ENCODE assay signal across 1 cellular context in the genomic region with DNA sequence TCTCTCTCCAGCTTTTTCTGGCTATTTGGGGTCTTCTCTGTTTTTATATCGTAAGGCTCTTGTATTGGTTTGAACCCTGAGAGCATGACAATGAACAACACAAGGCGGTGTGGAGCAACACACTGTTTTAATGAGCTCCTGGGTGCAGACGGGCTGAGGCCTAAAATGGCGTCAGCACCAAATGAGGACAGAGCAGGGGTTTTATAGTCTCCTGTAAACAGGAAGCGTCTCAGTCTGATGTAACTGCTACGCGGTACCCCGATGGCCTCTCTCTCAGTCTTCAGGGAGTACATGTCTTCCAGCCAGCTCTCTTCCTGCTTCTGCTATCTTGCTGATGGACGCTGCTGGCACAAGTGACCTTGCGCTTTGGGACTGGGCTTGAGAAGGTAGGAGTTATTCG.
TF ChIP-seq lines count a peak whose summit lies in the region.

No MANE protein-coding gene starts in this region.

TF ChIP-seq in K562, 482 proteins besides CTCF, POLR2A, EP300 and RAD21 (continued from another document and continues in another):
- TF ChIP-seq XRCC4 (IDR thresholded peaks at IDR 0.05; ENCODE audit: extremely low read depth, insufficient read depth, insufficient read length) (no peak), ZNF707 (CRISPR knock-in tag; conservative IDR thresholded peaks at IDR 0.05) (no peak), ERF (CRISPR knock-in tag; IDR thresholded peaks at IDR 0.05) (peak; percentile 87), JUNB (CRISPR knock-in tag; conservative IDR thresholded peaks at IDR 0.05) (no peak), XRCC3 (IDR thresholded peaks at IDR 0.05) (no peak), RBM39 (optimal IDR thresholded peaks at IDR 0.05; ENCODE audit: low read depth, low read length) (no peak), SP1 (CRISPR knock-in tag; IDR thresholded peaks at IDR 0.05) (no peak), FOS (IDR thresholded peaks at IDR 0.05; ENCODE audit: extremely low read depth, insufficient read length) (no peak), GTF2E2 (tag; IDR thresholded peaks at IDR 0.05) (peak; percentile 70; the same call in 1 of the 2 replicates), SAFB (IDR thresholded peaks at IDR 0.05; ENCODE audit: borderline replicate concordance, low read depth, low read length) (no peak), PHTF2 (CRISPR knock-in tag; IDR thresholded peaks at IDR 0.05) (no peak), BCOR (IDR thresholded peaks at IDR 0.05) (no peak), FOXJ3 (CRISPR knock-in tag; IDR thresholded peaks at IDR 0.05) (no peak), SETDB1 (IDR thresholded peaks at IDR 0.05; ENCODE audit: low read length) (no peak), SREBF1 (IDR thresholded peaks at IDR 0.05; ENCODE audit: borderline replicate concordance, low read depth, low read length) (no peak), MECOM (CRISPR knock-in tag; IDR thresholded peaks at IDR 0.05) (peak; percentile 35; the same call in 1 of the 2 replicates), BHLHE40 (IDR thresholded peaks at IDR 0.05; ENCODE audit: low read length) (no peak), ZNF175 (CRISPR knock-in tag; IDR thresholded peaks at IDR 0.05; ENCODE audit: low read depth) (peak; percentile 92), CREBBP (IDR thresholded peaks at IDR 0.05; ENCODE audit: low read depth, low read length) (no peak), ESRRA (IDR thresholded peaks at IDR 0.05; ENCODE audit: borderline replicate concordance, low read depth) (no peak), TAL1 (IDR thresholded peaks at IDR 0.05) (no peak), ZNF644 (tag; IDR thresholded peaks at IDR 0.05; ENCODE audit: low read depth) (peak; percentile 81), HMGN3 (IDR thresholded peaks at IDR 0.05; ENCODE audit: borderline replicate concordance, extremely low read depth, insufficient read length, low read depth, low read length) (no peak), RB1 (IDR thresholded peaks at IDR 0.05; ENCODE audit: low read depth) (no peak), HDAC8 (tag; IDR thresholded peaks at IDR 0.05) (peak; percentile 80; the same call in 1 of the 2 replicates), ZNF444 (CRISPR knock-in tag; IDR thresholded peaks at IDR 0.05) (no peak), RCOR1 (IDR thresholded peaks at IDR 0.05; ENCODE audit: borderline replicate concordance in 1 of 2, low read depth in 2 of 2, low read length in 2 of 2) (no peak), ZNF41 (CRISPR knock-in tag; conservative IDR thresholded peaks at IDR 0.05) (no peak), HDAC6 (IDR thresholded peaks at IDR 0.05; ENCODE audit: low read depth, low read length) (no peak), ZNF77 (CRISPR knock-in tag; IDR thresholded peaks at IDR 0.05) (no peak), LCOR (CRISPR knock-in tag; IDR thresholded peaks at IDR 0.05) (no peak), PHF21A (IDR thresholded peaks at IDR 0.05; ENCODE audit: borderline replicate concordance, low read depth) (no peak), HMG20B (CRISPR knock-in tag; IDR thresholded peaks at IDR 0.05) (no peak), POU5F1 (IDR thresholded peaks at IDR 0.05; ENCODE audit: borderline replicate concordance, low read depth, low read length, partially characterized antibody) (no peak), SAFB2 (IDR thresholded peaks at IDR 0.05; ENCODE audit: borderline replicate concordance, low read depth, low read length, severe bottlenecking) (no peak), BRD9 (IDR thresholded peaks at IDR 0.05; ENCODE audit: low read depth, partially characterized antibody) (no peak), TAF15 (IDR thresholded peaks at IDR 0.05; ENCODE audit: low read depth, low read length) (no peak), FOXK1 (CRISPR knock-in tag; IDR thresholded peaks at IDR 0.05; ENCODE audit: borderline replicate concordance) (no peak), FUS (optimal IDR thresholded peaks at IDR 0.05; ENCODE audit: low read depth, low read length) (no peak), POLR2B (IDR thresholded peaks at IDR 0.05; ENCODE audit: low read depth, partially characterized antibody) (no peak)
- TF ChIP-seq, protein P1, sequence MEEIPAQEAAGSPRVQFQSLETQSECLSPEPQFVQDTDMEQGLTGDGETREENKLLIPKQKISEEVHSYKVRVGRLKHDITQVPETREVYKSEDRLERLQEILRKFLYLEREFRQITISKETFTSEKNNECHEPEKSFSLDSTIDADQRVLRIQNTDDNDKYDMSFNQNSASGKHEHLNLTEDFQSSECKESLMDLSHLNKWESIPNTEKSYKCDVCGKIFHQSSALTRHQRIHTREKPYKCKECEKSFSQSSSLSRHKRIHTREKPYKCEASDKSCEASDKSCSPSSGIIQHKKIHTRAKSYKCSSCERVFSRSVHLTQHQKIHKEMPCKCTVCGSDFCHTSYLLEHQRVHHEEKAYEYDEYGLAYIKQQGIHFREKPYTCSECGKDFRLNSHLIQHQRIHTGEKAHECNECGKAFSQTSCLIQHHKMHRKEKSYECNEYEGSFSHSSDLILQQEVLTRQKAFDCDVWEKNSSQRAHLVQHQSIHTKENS (CRISPR knock-in tag; IDR thresholded peaks at IDR 0.05) = no peak
- TF ChIP-seq, protein P2, sequence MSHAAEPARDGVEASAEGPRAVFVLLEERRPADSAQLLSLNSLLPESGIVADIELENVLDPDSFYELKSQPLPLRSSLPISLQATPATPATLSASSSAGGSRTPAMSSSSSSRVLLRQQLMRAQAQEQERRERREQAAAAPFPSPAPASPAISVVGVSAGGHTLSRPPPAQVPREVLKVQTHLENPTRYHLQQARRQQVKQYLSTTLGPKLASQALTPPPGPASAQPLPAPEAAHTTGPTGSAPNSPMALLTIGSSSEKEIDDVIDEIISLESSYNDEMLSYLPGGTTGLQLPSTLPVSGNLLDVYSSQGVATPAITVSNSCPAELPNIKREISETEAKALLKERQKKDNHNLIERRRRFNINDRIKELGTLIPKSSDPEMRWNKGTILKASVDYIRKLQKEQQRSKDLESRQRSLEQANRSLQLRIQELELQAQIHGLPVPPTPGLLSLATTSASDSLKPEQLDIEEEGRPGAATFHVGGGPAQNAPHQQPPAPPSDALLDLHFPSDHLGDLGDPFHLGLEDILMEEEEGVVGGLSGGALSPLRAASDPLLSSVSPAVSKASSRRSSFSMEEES (CRISPR knock-in tag; IDR thresholded peaks at IDR 0.05) = no peak
- TF ChIP-seq, protein P3, sequence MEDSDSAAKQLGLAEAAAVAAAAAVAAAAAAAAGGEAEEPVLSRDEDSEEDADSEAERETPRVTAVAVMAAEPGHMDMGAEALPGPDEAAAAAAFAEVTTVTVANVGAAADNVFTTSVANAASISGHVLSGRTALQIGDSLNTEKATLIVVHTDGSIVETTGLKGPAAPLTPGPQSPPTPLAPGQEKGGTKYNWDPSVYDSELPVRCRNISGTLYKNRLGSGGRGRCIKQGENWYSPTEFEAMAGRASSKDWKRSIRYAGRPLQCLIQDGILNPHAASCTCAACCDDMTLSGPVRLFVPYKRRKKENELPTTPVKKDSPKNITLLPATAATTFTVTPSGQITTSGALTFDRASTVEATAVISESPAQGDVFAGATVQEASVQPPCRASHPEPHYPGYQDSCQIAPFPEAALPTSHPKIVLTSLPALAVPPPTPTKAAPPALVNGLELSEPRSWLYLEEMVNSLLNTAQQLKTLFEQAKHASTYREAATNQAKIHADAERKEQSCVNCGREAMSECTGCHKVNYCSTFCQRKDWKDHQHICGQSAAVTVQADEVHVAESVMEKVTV (CRISPR knock-in tag; IDR thresholded peaks at IDR 0.05) = no peak
- TF ChIP-seq, protein P4, sequence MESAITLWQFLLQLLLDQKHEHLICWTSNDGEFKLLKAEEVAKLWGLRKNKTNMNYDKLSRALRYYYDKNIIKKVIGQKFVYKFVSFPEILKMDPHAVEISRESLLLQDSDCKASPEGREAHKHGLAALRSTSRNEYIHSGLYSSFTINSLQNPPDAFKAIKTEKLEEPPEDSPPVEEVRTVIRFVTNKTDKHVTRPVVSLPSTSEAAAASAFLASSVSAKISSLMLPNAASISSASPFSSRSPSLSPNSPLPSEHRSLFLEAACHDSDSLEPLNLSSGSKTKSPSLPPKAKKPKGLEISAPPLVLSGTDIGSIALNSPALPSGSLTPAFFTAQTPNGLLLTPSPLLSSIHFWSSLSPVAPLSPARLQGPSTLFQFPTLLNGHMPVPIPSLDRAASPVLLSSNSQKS (CRISPR knock-in tag; IDR thresholded peaks at IDR 0.05) = no peak
- TF ChIP-seq, protein P5, sequence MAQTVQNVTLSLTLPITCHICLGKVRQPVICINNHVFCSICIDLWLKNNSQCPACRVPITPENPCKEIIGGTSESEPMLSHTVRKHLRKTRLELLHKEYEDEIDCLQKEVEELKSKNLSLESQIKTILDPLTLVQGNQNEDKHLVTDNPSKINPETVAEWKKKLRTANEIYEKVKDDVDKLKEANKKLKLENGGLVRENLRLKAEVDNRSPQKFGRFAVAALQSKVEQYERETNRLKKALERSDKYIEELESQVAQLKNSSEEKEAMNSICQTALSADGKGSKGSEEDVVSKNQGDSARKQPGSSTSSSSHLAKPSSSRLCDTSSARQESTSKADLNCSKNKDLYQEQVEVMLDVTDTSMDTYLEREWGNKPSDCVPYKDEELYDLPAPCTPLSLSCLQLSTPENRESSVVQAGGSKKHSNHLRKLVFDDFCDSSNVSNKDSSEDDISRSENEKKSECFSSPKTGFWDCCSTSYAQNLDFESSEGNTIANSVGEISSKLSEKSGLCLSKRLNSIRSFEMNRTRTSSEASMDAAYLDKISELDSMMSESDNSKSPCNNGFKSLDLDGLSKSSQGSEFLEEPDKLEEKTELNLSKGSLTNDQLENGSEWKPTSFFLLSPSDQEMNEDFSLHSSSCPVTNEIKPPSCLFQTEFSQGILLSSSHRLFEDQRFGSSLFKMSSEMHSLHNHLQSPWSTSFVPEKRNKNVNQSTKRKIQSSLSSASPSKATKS (CRISPR knock-in tag; IDR thresholded peaks at IDR 0.05) = no peak
- TF ChIP-seq, protein P6, sequence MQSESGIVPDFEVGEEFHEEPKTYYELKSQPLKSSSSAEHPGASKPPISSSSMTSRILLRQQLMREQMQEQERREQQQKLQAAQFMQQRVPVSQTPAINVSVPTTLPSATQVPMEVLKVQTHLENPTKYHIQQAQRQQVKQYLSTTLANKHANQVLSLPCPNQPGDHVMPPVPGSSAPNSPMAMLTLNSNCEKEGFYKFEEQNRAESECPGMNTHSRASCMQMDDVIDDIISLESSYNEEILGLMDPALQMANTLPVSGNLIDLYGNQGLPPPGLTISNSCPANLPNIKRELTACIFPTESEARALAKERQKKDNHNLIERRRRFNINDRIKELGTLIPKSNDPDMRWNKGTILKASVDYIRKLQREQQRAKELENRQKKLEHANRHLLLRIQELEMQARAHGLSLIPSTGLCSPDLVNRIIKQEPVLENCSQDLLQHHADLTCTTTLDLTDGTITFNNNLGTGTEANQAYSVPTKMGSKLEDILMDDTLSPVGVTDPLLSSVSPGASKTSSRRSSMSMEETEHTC (IDR thresholded peaks at IDR 0.05) = no peak
- TF ChIP-seq, protein P7, sequence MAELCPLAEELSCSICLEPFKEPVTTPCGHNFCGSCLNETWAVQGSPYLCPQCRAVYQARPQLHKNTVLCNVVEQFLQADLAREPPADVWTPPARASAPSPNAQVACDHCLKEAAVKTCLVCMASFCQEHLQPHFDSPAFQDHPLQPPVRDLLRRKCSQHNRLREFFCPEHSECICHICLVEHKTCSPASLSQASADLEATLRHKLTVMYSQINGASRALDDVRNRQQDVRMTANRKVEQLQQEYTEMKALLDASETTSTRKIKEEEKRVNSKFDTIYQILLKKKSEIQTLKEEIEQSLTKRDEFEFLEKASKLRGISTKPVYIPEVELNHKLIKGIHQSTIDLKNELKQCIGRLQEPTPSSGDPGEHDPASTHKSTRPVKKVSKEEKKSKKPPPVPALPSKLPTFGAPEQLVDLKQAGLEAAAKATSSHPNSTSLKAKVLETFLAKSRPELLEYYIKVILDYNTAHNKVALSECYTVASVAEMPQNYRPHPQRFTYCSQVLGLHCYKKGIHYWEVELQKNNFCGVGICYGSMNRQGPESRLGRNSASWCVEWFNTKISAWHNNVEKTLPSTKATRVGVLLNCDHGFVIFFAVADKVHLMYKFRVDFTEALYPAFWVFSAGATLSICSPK (IDR thresholded peaks at IDR 0.05; ENCODE audit: borderline replicate concordance) = no peak
- TF ChIP-seq, protein P8, sequence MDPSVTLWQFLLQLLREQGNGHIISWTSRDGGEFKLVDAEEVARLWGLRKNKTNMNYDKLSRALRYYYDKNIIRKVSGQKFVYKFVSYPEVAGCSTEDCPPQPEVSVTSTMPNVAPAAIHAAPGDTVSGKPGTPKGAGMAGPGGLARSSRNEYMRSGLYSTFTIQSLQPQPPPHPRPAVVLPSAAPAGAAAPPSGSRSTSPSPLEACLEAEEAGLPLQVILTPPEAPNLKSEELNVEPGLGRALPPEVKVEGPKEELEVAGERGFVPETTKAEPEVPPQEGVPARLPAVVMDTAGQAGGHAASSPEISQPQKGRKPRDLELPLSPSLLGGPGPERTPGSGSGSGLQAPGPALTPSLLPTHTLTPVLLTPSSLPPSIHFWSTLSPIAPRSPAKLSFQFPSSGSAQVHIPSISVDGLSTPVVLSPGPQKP (CRISPR knock-in tag; IDR thresholded peaks at IDR 0.05) = no peak
- TF ChIP-seq, protein P9, sequence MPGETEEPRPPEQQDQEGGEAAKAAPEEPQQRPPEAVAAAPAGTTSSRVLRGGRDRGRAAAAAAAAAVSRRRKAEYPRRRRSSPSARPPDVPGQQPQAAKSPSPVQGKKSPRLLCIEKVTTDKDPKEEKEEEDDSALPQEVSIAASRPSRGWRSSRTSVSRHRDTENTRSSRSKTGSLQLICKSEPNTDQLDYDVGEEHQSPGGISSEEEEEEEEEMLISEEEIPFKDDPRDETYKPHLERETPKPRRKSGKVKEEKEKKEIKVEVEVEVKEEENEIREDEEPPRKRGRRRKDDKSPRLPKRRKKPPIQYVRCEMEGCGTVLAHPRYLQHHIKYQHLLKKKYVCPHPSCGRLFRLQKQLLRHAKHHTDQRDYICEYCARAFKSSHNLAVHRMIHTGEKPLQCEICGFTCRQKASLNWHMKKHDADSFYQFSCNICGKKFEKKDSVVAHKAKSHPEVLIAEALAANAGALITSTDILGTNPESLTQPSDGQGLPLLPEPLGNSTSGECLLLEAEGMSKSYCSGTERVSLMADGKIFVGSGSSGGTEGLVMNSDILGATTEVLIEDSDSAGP (CRISPR knock-in tag; IDR thresholded peaks at IDR 0.05) = no peak; the same call in 1 of the 2 replicates
- TF ChIP-seq, protein P10, sequence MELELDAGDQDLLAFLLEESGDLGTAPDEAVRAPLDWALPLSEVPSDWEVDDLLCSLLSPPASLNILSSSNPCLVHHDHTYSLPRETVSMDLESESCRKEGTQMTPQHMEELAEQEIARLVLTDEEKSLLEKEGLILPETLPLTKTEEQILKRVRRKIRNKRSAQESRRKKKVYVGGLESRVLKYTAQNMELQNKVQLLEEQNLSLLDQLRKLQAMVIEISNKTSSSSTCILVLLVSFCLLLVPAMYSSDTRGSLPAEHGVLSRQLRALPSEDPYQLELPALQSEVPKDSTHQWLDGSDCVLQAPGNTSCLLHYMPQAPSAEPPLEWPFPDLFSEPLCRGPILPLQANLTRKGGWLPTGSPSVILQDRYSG (tag; conservative IDR thresholded peaks at IDR 0.05; ENCODE audit: low read depth) = peak; percentile 42; the same call in 1 of the 2 replicates
- TF ChIP-seq, protein P11, sequence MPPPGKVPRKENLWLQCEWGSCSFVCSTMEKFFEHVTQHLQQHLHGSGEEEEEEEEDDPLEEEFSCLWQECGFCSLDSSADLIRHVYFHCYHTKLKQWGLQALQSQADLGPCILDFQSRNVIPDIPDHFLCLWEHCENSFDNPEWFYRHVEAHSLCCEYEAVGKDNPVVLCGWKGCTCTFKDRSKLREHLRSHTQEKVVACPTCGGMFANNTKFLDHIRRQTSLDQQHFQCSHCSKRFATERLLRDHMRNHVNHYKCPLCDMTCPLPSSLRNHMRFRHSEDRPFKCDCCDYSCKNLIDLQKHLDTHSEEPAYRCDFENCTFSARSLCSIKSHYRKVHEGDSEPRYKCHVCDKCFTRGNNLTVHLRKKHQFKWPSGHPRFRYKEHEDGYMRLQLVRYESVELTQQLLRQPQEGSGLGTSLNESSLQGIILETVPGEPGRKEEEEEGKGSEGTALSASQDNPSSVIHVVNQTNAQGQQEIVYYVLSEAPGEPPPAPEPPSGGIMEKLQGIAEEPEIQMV (tag; conservative IDR thresholded peaks at IDR 0.05; ENCODE audit: low read depth) = no peak
